In the genomic region with DNA sequence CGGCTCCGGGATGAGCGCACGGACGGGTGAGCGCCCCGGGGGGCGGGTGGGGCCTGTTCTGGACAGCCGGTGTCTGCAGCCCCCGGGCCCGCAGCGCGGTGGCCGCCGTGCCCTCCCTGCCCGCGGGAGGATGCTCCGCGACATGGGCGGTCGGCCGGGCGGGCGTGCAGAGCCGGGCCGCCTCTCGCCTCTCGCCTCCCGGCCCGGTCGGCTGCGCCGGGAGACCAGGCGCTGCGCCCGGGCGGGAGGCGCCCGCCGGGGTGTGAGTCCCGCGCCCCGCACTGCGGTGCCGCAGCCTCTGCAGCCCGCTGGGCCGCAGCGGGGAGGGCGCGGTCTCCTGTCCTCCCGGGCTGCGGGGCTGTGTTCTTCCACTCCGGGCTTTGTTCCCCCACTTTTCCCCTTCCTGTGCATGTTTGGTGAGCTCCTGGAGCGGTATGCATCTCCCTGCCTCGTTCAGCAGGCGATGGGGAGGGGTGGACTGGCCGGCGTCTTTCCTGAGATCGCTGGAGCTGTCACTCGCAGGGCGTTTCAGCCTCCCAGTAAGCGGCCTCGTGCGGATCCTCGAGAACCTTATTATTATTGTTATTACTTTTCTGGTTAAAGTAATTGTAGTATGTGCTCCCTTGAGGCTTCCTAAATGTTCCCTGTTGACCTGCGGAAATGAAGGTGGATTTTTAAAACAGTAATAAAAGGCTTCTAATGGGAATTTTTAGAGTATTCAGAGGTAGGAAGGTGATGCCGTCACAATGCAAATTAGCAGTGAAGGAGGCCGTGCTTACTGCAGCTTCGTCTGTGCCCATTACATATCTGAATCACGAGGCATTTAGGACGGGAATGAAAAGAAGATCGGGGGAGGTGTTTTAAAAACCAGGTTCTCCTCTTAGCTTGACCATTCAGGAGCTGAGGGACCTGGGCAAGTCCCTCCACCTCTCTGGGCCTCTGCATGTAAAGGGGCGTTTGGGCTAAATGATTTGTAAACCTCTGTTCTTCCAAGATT, we compare ENCODE assay signal across 8 cellular contexts. TPM values are rescaled to one million over a fixed set of nuclear protein-coding genes. Genes with fewer than 3 reads are reported as not detected.
DNase-seq lines count a peak whose midpoint lies in the region; ATAC-seq and TF ChIP-seq lines count a peak whose summit lies in the region.

No MANE protein-coding gene starts in this region.

- no peak for TF ChIP-seq CTCF in psoas muscle (IDR thresholded peaks at IDR 0.05)

- no peak for DNase-seq in T-helper 1 cell
- DNase-seq in HEK293T (ENCODE audit: extremely low spot score) = peak; percentile 37
- peak; percentile 37 for DNase-seq in NCI-H146 treated with DMSO at 0.1 percent for 48 hours (lab: John Stamatoyannopoulos, UW; ENCODE audit: unreplicated experiment)
- DNase-seq in activated naive CD8-positive, alpha-beta T cell treated with anti-CD3 and anti-CD28 coated beads, Interleukin-2, amount 50 U/mL, for 24 hours = peak; percentile 18
- peak in 2 of 3 donors; percentile 66 to 73 for DNase-seq in right cardiac atrium
- peak; percentile 29 to 56 for DNase-seq in psoas muscle
- DNase-seq in OCI-M2 (lab: John Stamatoyannopoulos, UW; ENCODE audit: unreplicated experiment) = no peak

- H3K27ac Mint-ChIP-seq in T-helper 1 cell treated with Interleukin-12 subunit alpha and Interleukin-12 subunit beta and Interleukin-4 antibody, amounts not matched to agents 30 μg/mL and 1 μg/mL, for 36 hours = no peak overlapping the region
- no peak overlapping the region for H3K27ac Mint-ChIP-seq in activated naive CD8-positive, alpha-beta T cell treated with anti-CD3 and anti-CD28 coated beads, Interleukin-2, amount 50 U/mL, for 24 hours

- no peaks in the 10 kb centered on the region for H3K9me3 ChIP-seq in right cardiac atrium (ENCODE audit: control insufficient read depth, low read length)
- H3K9me3 ChIP-seq in psoas muscle = no peaks in the 10 kb centered on the region

- no peaks in the 10 kb centered on the region for H3K36me3 ChIP-seq in psoas muscle (ENCODE audit: insufficient read depth in 1 of 2, low read depth in 1 of 2)

- H3K4me1 ChIP-seq in right cardiac atrium (ENCODE audit: control insufficient read depth, insufficient read depth, low read length) = peaks cover 5% of the 10 kb centered on the region
- H3K4me1 ChIP-seq in psoas muscle = peaks cover 12% of the 10 kb centered on the region

- H3K27me3 ChIP-seq in right cardiac atrium (ENCODE audit: control insufficient read depth, insufficient read depth) = no peaks in the 10 kb centered on the region
- no peaks in the 10 kb centered on the region for H3K27me3 ChIP-seq in psoas muscle (ENCODE audit: insufficient read depth in 3 of 3, low read length in 2 of 3)

- H3K36me3 Mint-ChIP-seq in T-helper 1 cell treated with Interleukin-12 subunit alpha and Interleukin-12 subunit beta and Interleukin-4 antibody, amounts not matched to agents 30 μg/mL and 1 μg/mL, for 36 hours (ENCODE audit: low read depth) = peaks cover 3% of the 10 kb centered on the region
- H3K36me3 Mint-ChIP-seq in activated naive CD8-positive, alpha-beta T cell treated with anti-CD3 and anti-CD28 coated beads, Interleukin-2, amount 50 U/mL, for 24 hours (ENCODE audit: low read depth) = no peaks in the 10 kb centered on the region

- WGBS in right cardiac atrium = 3% methylated on average over 73 of the region's 73 CpGs
- 4 to 9% (median 8%) methylated on average over 31 to 73 of the region's 73 CpGs for WGBS in psoas muscle, 3 donors

- H3K4me3 ChIP-seq in right cardiac atrium (ENCODE audit: low read length) = peak overlapping the region; percentile 99
- H3K4me3 ChIP-seq in psoas muscle = peak overlapping the region; percentile 82

- peak overlapping the region; percentile 77 for H3K4me3 Mint-ChIP-seq in T-helper 1 cell treated with Interleukin-12 subunit alpha and Interleukin-12 subunit beta and Interleukin-4 antibody, amounts not matched to agents 30 μg/mL and 1 μg/mL, for 36 hours
- peak overlapping the region; percentile 81 for H3K4me3 Mint-ChIP-seq in activated naive CD8-positive, alpha-beta T cell treated with anti-CD3 and anti-CD28 coated beads, Interleukin-2, amount 50 U/mL, for 24 hours

- ATAC-seq in activated naive CD8-positive, alpha-beta T cell treated with anti-CD3 and anti-CD28 coated beads, Interleukin-2, amount 50 U/mL, for 24 hours = peak; percentile 34
- ATAC-seq in right cardiac atrium (peak; percentile 67), psoas muscle (peak; percentile 42 to 69 (median 58))

- peaks cover 9% of the 10 kb centered on the region for H3K9me3 Mint-ChIP-seq in T-helper 1 cell treated with Interleukin-12 subunit alpha and Interleukin-12 subunit beta and Interleukin-4 antibody, amounts not matched to agents 30 μg/mL and 1 μg/mL, for 36 hours
- no peaks in the 10 kb centered on the region for H3K9me3 Mint-ChIP-seq in activated naive CD8-positive, alpha-beta T cell treated with anti-CD3 and anti-CD28 coated beads, Interleukin-2, amount 50 U/mL, for 24 hours

- POLR2A ChIA-PET in HEK293T (lab: Yijun Ruan, JAX) = interaction anchor here (1.0 kb wide), 1 partner anchor 15 kb away, joined by 4 read pairs; the partner anchor contains the start of gene LYSMD2

- H3K27me3 Mint-ChIP-seq in T-helper 1 cell treated with Interleukin-12 subunit alpha and Interleukin-12 subunit beta and Interleukin-4 antibody, amounts not matched to agents 30 μg/mL and 1 μg/mL, for 36 hours (ENCODE audit: low read depth) = peaks cover 58% of the 10 kb centered on the region
- H3K27me3 Mint-ChIP-seq in activated naive CD8-positive, alpha-beta T cell treated with anti-CD3 and anti-CD28 coated beads, Interleukin-2, amount 50 U/mL, for 24 hours = peaks cover 8% of the 10 kb centered on the region

- peaks cover 15% of the 10 kb centered on the region for H3K4me1 Mint-ChIP-seq in T-helper 1 cell treated with Interleukin-12 subunit alpha and Interleukin-12 subunit beta and Interleukin-4 antibody, amounts not matched to agents 30 μg/mL and 1 μg/mL, for 36 hours (ENCODE audit: low read depth)
- peaks cover 26% of the 10 kb centered on the region for H3K4me1 Mint-ChIP-seq in activated naive CD8-positive, alpha-beta T cell treated with anti-CD3 and anti-CD28 coated beads, Interleukin-2, amount 50 U/mL, for 24 hours

- H3K27ac ChIP-seq in right cardiac atrium (ENCODE audit: low read length) (peak overlapping the region; percentile 16), psoas muscle (peak overlapping the region; percentile 53)

- intact Hi-C loops in right cardiac atrium (cut with DNase I) (no loop called here), psoas muscle (cut with DNase I) (no loop called here)

- CTCF ChIA-PET in HEK293T (lab: Yijun Ruan, JAX) = interaction anchor here (0.5 kb wide), 1 partner anchor 165 kb away, joined by 4 read pairs; no protein-coding TSS in a partner anchor

TF ChIP-seq in HEK293T, 16 proteins besides CTCF, POLR2A, EP300 and RAD21:
- TF ChIP-seq L3MBTL2 (conservative IDR thresholded peaks at IDR 0.05) = peak; percentile 60
- TF ChIP-seq SP1 (IDR thresholded peaks at IDR 0.05) = no peak
- TF ChIP-seq, protein P1, sequence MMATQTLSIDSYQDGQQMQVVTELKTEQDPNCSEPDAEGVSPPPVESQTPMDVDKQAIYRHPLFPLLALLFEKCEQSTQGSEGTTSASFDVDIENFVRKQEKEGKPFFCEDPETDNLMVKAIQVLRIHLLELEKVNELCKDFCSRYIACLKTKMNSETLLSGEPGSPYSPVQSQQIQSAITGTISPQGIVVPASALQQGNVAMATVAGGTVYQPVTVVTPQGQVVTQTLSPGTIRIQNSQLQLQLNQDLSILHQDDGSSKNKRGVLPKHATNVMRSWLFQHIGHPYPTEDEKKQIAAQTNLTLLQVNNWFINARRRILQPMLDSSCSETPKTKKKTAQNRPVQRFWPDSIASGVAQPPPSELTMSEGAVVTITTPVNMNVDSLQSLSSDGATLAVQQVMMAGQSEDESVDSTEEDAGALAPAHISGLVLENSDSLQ (IDR thresholded peaks at IDR 0.05) = peak; percentile 55

RNA-seq across cellular contexts. Expression of gene TMOD2, which starts 0.6 kb away (rescaled TPM):
- total RNA-seq in right cardiac atrium = 10 to 100 TPM in 3 of 4 donors, 1 to 10 TPM in 1; 9.4 to 17.8 (median 14.0) TPM
- 3.6 TPM for polyA plus RNA-seq in right cardiac atrium
- 1 to 10 TPM; 2.1 to 5.8 (median 2.1) TPM for total RNA-seq in psoas muscle
- 1 to 10 TPM in 1 of 3 donors, under 1 TPM in 2; 0.49 to 2.6 (median 0.82) TPM for polyA plus RNA-seq in psoas muscle

RNA-seq across cellular contexts. Expression of gene LYSMD2, which starts 14.5 kb away (rescaled TPM):
- total RNA-seq in right cardiac atrium (1 to 10 TPM; 6.5 to 7.6 (median 6.7) TPM), psoas muscle (10 to 100 TPM in 2 of 4 donors, 1 to 10 TPM in 2; 5.6 to 16.8 (median 9.8) TPM)
- polyA plus RNA-seq in right cardiac atrium (7.8 TPM), psoas muscle (1 to 10 TPM; 4.3 to 9.7 (median 6.8) TPM)

Comparison
In these comparisons a context has a peak if more than half of its experiments do, and no peak if none do; other contexts are left out.
1. DNase-seq: peak in HEK293T (single experiment), NCI-H146 treated with DMSO at 0.1 percent for 48 hours (single experiment), activated naive CD8-positive, alpha-beta T cell treated with anti-CD3 and anti-CD28 coated beads, Interleukin-2, amount 50 U/mL, for 24 hours (single experiment), right cardiac atrium (2 of 3) and psoas muscle (2 of 2); none in T-helper 1 cell (0 of 5) and OCI-M2 (single experiment).
2. Peak in every context shown above with its lines, with median percentiles within 50 percentile points of each other: ATAC-seq.